ENCODE assay signal across 23 cellular contexts in genomic region chr5:43061352-43061751, GRCh38. TPM values are rescaled to one million over a fixed set of nuclear protein-coding genes. Genes with fewer than 3 reads are reported as not detected.
DNase-seq lines count a peak whose midpoint lies in the region; ATAC-seq and TF ChIP-seq lines count a peak whose summit lies in the region.
"Had no signal": no experiment of that assay in that cellular context is flagged by ENCODE, and none has a peak within 500 bp of the region (broad histone marks: within the 10 kb centered on the region; RNA-seq: fewer than 3 reads in every experiment).

No MANE protein-coding gene starts in this region.

- peaks cover 18 to 35% of the 10 kb centered on the region in 2 experiments for H3K79me1 ChIP-seq in IMR-90 (ENCODE audit: low read depth in 1 of 2, low read length in 2 of 2)
- H3K79me1 ChIP-seq in neuronal stem cell (ENCODE audit: low read depth, low read length), result peaks cover 3% of the 10 kb centered on the region

- H2BK15ac ChIP-seq in IMR-90 (ENCODE audit: low read depth, low read length) (no peak overlapping the region), neuronal stem cell (ENCODE audit: low read length) (no peak overlapping the region)

- H3K9me3 Mint-ChIP-seq in CD8-positive, alpha-beta memory T cell, result peaks cover 0 to 12% (median 7%) of the 10 kb centered on the region in 5 donors
- peaks cover 16% of the 10 kb centered on the region for H3K9me3 Mint-ChIP-seq in dendritic cell treated with granulocyte-macrophage colony-stimulating factor and Interleukin-4, amounts not matched to agents 40 ng/mL and 50 ng/mL, for 4 days

- H4K91ac ChIP-seq in IMR-90 (ENCODE audit: insufficient read depth, low read depth, low read length), result no peak overlapping the region
- no peak overlapping the region for H4K91ac ChIP-seq in neuronal stem cell (ENCODE audit: low read depth, low read length, poor library complexity)

- no peak overlapping the region for H2BK12ac ChIP-seq in neuronal stem cell (ENCODE audit: low read length)

- no peak overlapping the region for H3K27ac ChIP-seq in CD8-positive, alpha-beta memory T cell (ENCODE audit: low read depth, low read length)
- no peak overlapping the region for H3K27ac ChIP-seq in IMR-90 (ENCODE audit: insufficient read depth, low read length)
- peak overlapping the region; percentile 29 for H3K27ac ChIP-seq in neuronal stem cell (replicated peaks; ENCODE audit: low read length)
- H3K27ac ChIP-seq: heart right ventricle, Peyer's patch, upper lobe of left lung had no signal

- dilution Hi-C loops in IMR-90 (cut with HindIII; ENCODE audit: low sequenced_read_pairs, unreplicated experiment), result no loop called here

- H3K18ac ChIP-seq in IMR-90 (ENCODE audit: low read depth, low read length), result no peak overlapping the region
- H3K18ac ChIP-seq in neuronal stem cell (ENCODE audit: low read length), result no peak overlapping the region

- TF ChIP-seq POLR2A in IMR-90 (IDR thresholded peaks at IDR 0.05; ENCODE audit: low read depth, low read length), result no peak

- POLR2A ChIA-PET in CD8-positive, alpha-beta memory T cell (lab: Charles Lee), result interaction anchor here (0.6 to 1.6 kb wide), 5 partner anchors 12 to 422 kb away, joined by 3 to 7 read pairs (median 4); partner anchors contain the start of gene TMEM267
- POLR2A ChIA-PET in IMR-90 (lab: Charles Lee; ENCODE audit: unreplicated experiment), result no interaction called here

- no peak overlapping the region for H2BK20ac ChIP-seq in IMR-90 (ENCODE audit: low read depth, low read length)

- CTCF ChIA-PET in CD8-positive, alpha-beta memory T cell (lab: Charles Lee), result interaction anchor here (1.0 to 2.0 kb wide), 8 partner anchors 10 to 153 kb away, joined by 3 to 6 read pairs (median 3); no protein-coding TSS in a partner anchor
- CTCF ChIA-PET in IMR-90 (lab: Yijun Ruan, JAX), result interaction anchor here (1.2 to 1.3 kb wide), 2 partner anchors 20 to 67 kb away, joined by 4 read pairs; no protein-coding TSS in a partner anchor

- H2BK120ac ChIP-seq in IMR-90 (ENCODE audit: low read depth, low read length) (no peak overlapping the region), neuronal stem cell (ENCODE audit: low read depth, low read length) (no peak overlapping the region)

- in situ Hi-C loops in IMR-90 (cut with MboI; ENCODE audit: low sequenced_read_pairs), result no loop called here

- no peak overlapping the region for H3K4ac ChIP-seq in IMR-90 (ENCODE audit: low read depth, low read length)
- no peak overlapping the region for H3K4ac ChIP-seq in neuronal stem cell (ENCODE audit: low read length)

- peaks cover 0 to 21% (median 15%) of the 10 kb centered on the region in 3 donors for H3K36me3 Mint-ChIP-seq in CD8-positive, alpha-beta memory T cell
- H3K36me3 Mint-ChIP-seq in dendritic cell treated with granulocyte-macrophage colony-stimulating factor and Interleukin-4, amounts not matched to agents 40 ng/mL and 50 ng/mL, for 4 days (ENCODE audit: low read depth), result peaks cover 40% of the 10 kb centered on the region

- no peaks in the 10 kb centered on the region for H3K27me3 Mint-ChIP-seq in CD8-positive, alpha-beta memory T cell
- no peaks in the 10 kb centered on the region for H3K27me3 Mint-ChIP-seq in dendritic cell treated with granulocyte-macrophage colony-stimulating factor and Interleukin-4, amounts not matched to agents 40 ng/mL and 50 ng/mL, for 4 days
- H3K27me3 Mint-ChIP-seq: central memory CD8-positive, alpha-beta T cell; progenitor cell of endocrine pancreas had no signal

- no peak overlapping the region for H3K56ac ChIP-seq in IMR-90 (ENCODE audit: extremely low read depth, insufficient read depth, low read length)

- no peak overlapping the region for H2AK9ac ChIP-seq in IMR-90 (replicated peaks; ENCODE audit: low read depth, low read length, poor library complexity)

- no TSS peak for BruUV-seq in IMR-90 (replicated peaks; lab: Mats Ljungman, UMichigan)

- intact Hi-C loops in IMR-90 (cut with micrococcal nuclease), result no loop called here
- intact Hi-C loops in dendritic cell treated with granulocyte-macrophage colony-stimulating factor and Interleukin-4, amounts not matched to agents 40 ng/mL and 50 ng/mL, for 4 days (cut with micrococcal nuclease), result loop anchor here (10.0 kb wide), 1 partner anchor 147 kb away; no protein-coding TSS in a partner anchor
- intact Hi-C loops in cardiac septum (cut with DNase I), result no loop called here

- no peak overlapping the region for H2AFZ ChIP-seq in IMR-90 (replicated peaks; ENCODE audit: low read length, poor library complexity)
- H2AFZ ChIP-seq in neuronal stem cell (ENCODE audit: low read length), result no peak overlapping the region

- 89% methylated on average over 1 of the region's 4 CpGs; no CpG with 5 or more reads in 1 of the 2 experiments for WGBS in IMR-90 (ENCODE audit: extremely low coverage in 2 of 2, insufficient read length in 1 of 2), 2 experiments
- no CpG with 5 or more reads among the region's 4 CpGs for WGBS in neuronal stem cell (ENCODE audit: extremely low coverage in 2 of 2, insufficient read length in 2 of 2, insufficient replicate concordance in 1 of 2), 2 donors

- no peak for TF ChIP-seq RAD21 in IMR-90 (IDR thresholded peaks at IDR 0.05; ENCODE audit: low read length)

- H3K23ac ChIP-seq in IMR-90 (ENCODE audit: low read depth, low read length) (peak overlapping the region; percentile 45; the same call in 1 of the 2 replicates), neuronal stem cell (ENCODE audit: low read depth, low read length, poor library complexity) (no peak overlapping the region)

- no peak for ATAC-seq in IMR-90 (ENCODE audit: low read depth)
- ATAC-seq: GM12878, heart right ventricle had no signal

- no peaks in the 10 kb centered on the region for H3K36me3 ChIP-seq in CD8-positive, alpha-beta memory T cell (ENCODE audit: insufficient read depth, low read length)
- H3K36me3 ChIP-seq in IMR-90 (ENCODE audit: control insufficient read depth, insufficient read depth, low read length) (0 out of 2 replicates have a peak, but pooled peaks cover 2% of the 10 kb centered on the region), neuronal stem cell (replicated peaks in 1 of 2; ENCODE audit: control insufficient read depth in 2 of 2, insufficient read depth in 2 of 2, low read length in 2 of 2) (no peaks in the 10 kb centered on the region)
- H3K36me3 ChIP-seq: BE2C, heart right ventricle, Peyer's patch, upper lobe of left lung had no signal

- H2BK5ac ChIP-seq in IMR-90 (ENCODE audit: low read depth, low read length, poor library complexity, severe bottlenecking) (no peak overlapping the region), neuronal stem cell (ENCODE audit: low read length) (no peak overlapping the region)

- no peaks in the 10 kb centered on the region for H3K27me3 ChIP-seq in CD8-positive, alpha-beta memory T cell (ENCODE audit: insufficient read depth, low read length, poor library complexity, severe bottlenecking)
- H3K27me3 ChIP-seq in IMR-90 (ENCODE audit: control insufficient read depth, insufficient read depth, low read length), result no peaks in the 10 kb centered on the region
- peaks cover 0 to 1% (median 0%) of the 10 kb centered on the region in 3 experiments for H3K27me3 ChIP-seq in neuronal stem cell (ENCODE audit: control insufficient read depth in 3 of 3, insufficient read depth in 3 of 3, low read depth in 1 of 3, low read length in 3 of 3)
- H3K27me3 ChIP-seq: BE2C, heart right ventricle, Peyer's patch, upper lobe of left lung had no signal

- no peak overlapping the region for H2AK5ac ChIP-seq in IMR-90 (ENCODE audit: low read depth, low read length)
- H2AK5ac ChIP-seq in neuronal stem cell (ENCODE audit: low read depth, low read length), result no peak overlapping the region

- H3K4me3 ChIP-seq in CD8-positive, alpha-beta memory T cell (ENCODE audit: low read length), result no peak overlapping the region
- H3K4me3 ChIP-seq in IMR-90 (ENCODE audit: insufficient read depth, low read depth, low read length) (no peak overlapping the region), neuronal stem cell (ENCODE audit: low read length in 2 of 2) (no peak overlapping the region)
- H3K4me3 ChIP-seq: GM12878, heart right ventricle, Peyer's patch, upper lobe of left lung had no signal

- H3K9ac ChIP-seq in IMR-90 (ENCODE audit: low read depth, low read length), result no peak overlapping the region
- H3K9ac ChIP-seq in neuronal stem cell (ENCODE audit: low read depth, low read length, poor library complexity), result no peak overlapping the region

- H3K4me1 Mint-ChIP-seq in CD8-positive, alpha-beta memory T cell, result peaks cover 10 to 19% (median 16%) of the 10 kb centered on the region in 3 donors
- H3K4me1 Mint-ChIP-seq in dendritic cell treated with granulocyte-macrophage colony-stimulating factor and Interleukin-4, amounts not matched to agents 40 ng/mL and 50 ng/mL, for 4 days (ENCODE audit: low read depth), result peaks cover 10% of the 10 kb centered on the region

- H3K27ac Mint-ChIP-seq in CD8-positive, alpha-beta memory T cell, result peak overlapping the region in 7 of 8 donors; percentile 7 to 84 (median 37)
- H3K27ac Mint-ChIP-seq in dendritic cell treated with granulocyte-macrophage colony-stimulating factor and Interleukin-4, amounts not matched to agents 40 ng/mL and 50 ng/mL, for 4 days, result peak overlapping the region; percentile 18

- H4K8ac ChIP-seq in IMR-90 (ENCODE audit: low read depth in 2 of 2, low read length in 2 of 2), result no peak overlapping the region
- H4K8ac ChIP-seq in neuronal stem cell (ENCODE audit: low read depth, low read length), result no peak overlapping the region

- no peaks in the 10 kb centered on the region for H3K9me3 ChIP-seq in CD8-positive, alpha-beta memory T cell (ENCODE audit: low read length)
- no peaks in the 10 kb centered on the region for H3K9me3 ChIP-seq in IMR-90 (ENCODE audit: control insufficient read depth, insufficient read depth, low read length)
- H3K9me3 ChIP-seq in neuronal stem cell (replicated peaks in 1 of 2; ENCODE audit: control insufficient read depth in 2 of 2, insufficient read depth in 1 of 2, low read depth in 1 of 2, low read length in 2 of 2), result peaks cover 0 to 3% of the 10 kb centered on the region in 2 donors
- H3K9me3 ChIP-seq: BE2C, Peyer's patch, upper lobe of left lung had no signal

- DNase-seq in CD8-positive, alpha-beta memory T cell, result no peak
- DNase-seq in IMR-90, result no peak
- DNase-seq in neuronal stem cell (ENCODE audit: low spot score), result no peak
- DNase-seq in cardiac septum (ENCODE audit: low spot score), result no peak
- DNase-seq in NCI-H1694 (lab: John Stamatoyannopoulos, UW), result no peak
- no peak for DNase-seq in UCSD-AML1 (lab: John Stamatoyannopoulos, UW; ENCODE audit: unreplicated experiment)
- DNase-seq: activated CD4-positive, CD25-positive, alpha-beta regulatory T cell treated with anti-CD3 and anti-CD28 coated beads, Interleukin-2, amount 50 U/mL, for 72 hours; BE2C; effector memory CD4-positive, alpha-beta T cell; GF-D8; HCEC 1CT; heart right ventricle; MV-4-11; NCI-H187 treated with DMSO at 0.1 percent for 48 hours; NCI-H345; Peyer's patch; small intestine; stimulated activated CD4-positive, alpha-beta T cell treated with anti-CD3 and anti-CD28 coated beads, Interleukin-4, amount 100 ng/mL, for 24 hours; upper lobe of left lung had no signal

- H4K5ac ChIP-seq in IMR-90 (ENCODE audit: low read depth, low read length), result no peak overlapping the region

- peak overlapping the region in 1 of 7 donors; percentile 81 for H3K4me3 Mint-ChIP-seq in CD8-positive, alpha-beta memory T cell
- H3K4me3 Mint-ChIP-seq in dendritic cell treated with granulocyte-macrophage colony-stimulating factor and Interleukin-4, amounts not matched to agents 40 ng/mL and 50 ng/mL, for 4 days, result no peak overlapping the region
- H3K4me3 Mint-ChIP-seq: central memory CD8-positive, alpha-beta T cell had no signal

- TF ChIP-seq CTCF in IMR-90 (conservative IDR thresholded peaks at IDR 0.05; ENCODE audit: low read depth, low read length), result no peak

- H3K4me2 ChIP-seq in IMR-90 (ENCODE audit: low read depth, low read length) (no peak overlapping the region), neuronal stem cell (ENCODE audit: insufficient read depth, low read length, poor library complexity, severe bottlenecking) (no peak overlapping the region)

- 0 out of 2 replicates have a peak, but pooled peaks cover 2% of the 10 kb centered on the region for H3K9me1 ChIP-seq in IMR-90 (ENCODE audit: insufficient read depth, low read length)

- H4K20me1 ChIP-seq in IMR-90 (ENCODE audit: insufficient read depth, low read length), result no peaks in the 10 kb centered on the region

- H3K14ac ChIP-seq in IMR-90 (replicated peaks; ENCODE audit: low read depth, low read length), result peak overlapping the region; percentile 6; the same call in 1 of the 2 replicates
- H3K14ac ChIP-seq in neuronal stem cell (ENCODE audit: low read length), result no peak overlapping the region

- peaks cover 9% of the 10 kb centered on the region for H3K4me1 ChIP-seq in CD8-positive, alpha-beta memory T cell (ENCODE audit: insufficient read depth, low read length)
- H3K4me1 ChIP-seq in IMR-90 (ENCODE audit: control insufficient read depth, insufficient read depth, low read length), result peaks cover 12% of the 10 kb centered on the region
- H3K4me1 ChIP-seq in neuronal stem cell (ENCODE audit: control insufficient read depth in 2 of 2, insufficient read depth in 1 of 2, low read depth in 1 of 2, low read length in 2 of 2), result no peaks in the 10 kb centered on the region
- H3K4me1 ChIP-seq: BE2C had no signal

RNA-seq across cellular contexts. Expression of gene ANXA2R, which starts 21.2 kb away (rescaled TPM):
- 1 to 10 TPM; 6.0 to 6.8 TPM for total RNA-seq in CD8-positive, alpha-beta memory T cell
- polyA plus RNA-seq in CD8-positive, alpha-beta memory T cell, result 55.9 TPM
- 1.3 and 1.4 TPM in 2 replicates for total RNA-seq in IMR-90 (2012; rRNA removed)
- 2.5 and 3.6 TPM in 2 replicates for polyA plus RNA-seq in IMR-90 (2012; rRNA removed)
- polyA plus RNA-seq in IMR-90 (2012; cell fraction: cytosol; rRNA removed), result 3.5 and 4.5 TPM in 2 replicates
- 3.9 and 4.1 TPM in 2 replicates for polyA plus RNA-seq in IMR-90 (2012; cell fraction: nucleus; rRNA removed; ENCODE audit: low replicate concordance)
- polyA plus RNA-seq in neuronal stem cell (2013, experiment 1 of 2), result 0.07 TPM
- 0.07 TPM for polyA plus RNA-seq in neuronal stem cell (2013, experiment 2 of 2)
- total RNA-seq in cardiac septum, result 1.2 TPM

RNA-seq across cellular contexts. Expression of gene ZNF131, which starts 59.4 kb away (rescaled TPM):
- 10 to 100 TPM; 39.2 to 39.5 TPM for total RNA-seq in CD8-positive, alpha-beta memory T cell
- 63.9 TPM for polyA plus RNA-seq in CD8-positive, alpha-beta memory T cell
- total RNA-seq in IMR-90 (2012; rRNA removed) (36.2 and 47.8 TPM in 2 replicates), cardiac septum (16.3 TPM)
- 19.3 and 23.5 TPM in 2 replicates for polyA plus RNA-seq in IMR-90 (2012; rRNA removed)
- polyA plus RNA-seq in IMR-90 (2012; cell fraction: cytosol; rRNA removed), result 7.0 and 7.7 TPM in 2 replicates
- 9.7 and 45.5 TPM in 2 replicates for polyA plus RNA-seq in IMR-90 (2012; cell fraction: nucleus; rRNA removed; ENCODE audit: low replicate concordance)
- polyA plus RNA-seq in neuronal stem cell (2013, experiment 1 of 2), result 45.8 TPM
- 47.8 TPM for polyA plus RNA-seq in neuronal stem cell (2013, experiment 2 of 2)
